ENCODE assay signal across 8 cellular contexts in genomic region chr11:111601636-111601978, GRCh38. TPM values are rescaled to one million over a fixed set of nuclear protein-coding genes. Genes with fewer than 3 reads are reported as not detected.
DNase-seq lines count a peak whose midpoint lies in the region; ATAC-seq and TF ChIP-seq lines count a peak whose summit lies in the region.

No MANE protein-coding gene starts in this region.

- H3K9ac ChIP-seq in SU-DHL-6 (ENCODE audit: low read length) = peak overlapping the region; percentile 58

- no peaks in the 10 kb centered on the region for H3K9me3 ChIP-seq in SU-DHL-6 (ENCODE audit: insufficient read depth, low read length)
- H3K9me3 ChIP-seq in sigmoid colon = no peaks in the 10 kb centered on the region

- H3F3A ChIP-seq in SU-DHL-6 (ENCODE audit: insufficient read depth) = peaks cover 9% of the 10 kb centered on the region

- no peak for TF ChIP-seq CTCF in GM12875 (IDR thresholded peaks at IDR 0.05; ENCODE audit: borderline replicate concordance, insufficient read depth, low read depth, low read length)
- no peak for TF ChIP-seq CTCF in SU-DHL-6 (IDR thresholded peaks at IDR 0.05; ENCODE audit: insufficient read depth, low read length, poor library complexity, severe bottlenecking)
- no peak for TF ChIP-seq CTCF in fibroblast of the aortic adventitia (IDR thresholded peaks at IDR 0.05; ENCODE audit: insufficient read depth, low read length)
- TF ChIP-seq CTCF in sigmoid colon (IDR thresholded peaks at IDR 0.05) = no peak

- H3K4me1 ChIP-seq in sigmoid colon = peaks cover 0 to 45% (median 33%) of the 10 kb centered on the region in 4 donors

- intact Hi-C loops in sigmoid colon (cut with DNase I) = loop anchor here (5.0 to 10.0 kb wide), 2 partner anchors 241 to 373 kb away; no protein-coding TSS in a partner anchor

- TF ChIP-seq POLR2A in sigmoid colon (IDR thresholded peaks at IDR 0.05) = no peak

- H3K36me3 ChIP-seq in SU-DHL-6 (ENCODE audit: low read length) = no peaks in the 10 kb centered on the region
- no peaks in the 10 kb centered on the region for H3K36me3 ChIP-seq in sigmoid colon

- peak overlapping the region; percentile 88 for H2AFZ ChIP-seq in SU-DHL-6 (ENCODE audit: low read depth, low read length, severe bottlenecking)

- 22 to 26% methylated on average over 9 of the region's 9 CpGs for WGBS in sigmoid colon, 2 donors

- peak overlapping the region; percentile 48 for H3K4me3 ChIP-seq in GM12875 (ENCODE audit: low read depth, low read length)
- peak overlapping the region; percentile 56 for H3K4me3 ChIP-seq in SU-DHL-6 (ENCODE audit: insufficient read depth, low read length, poor library complexity, severe bottlenecking)
- H3K4me3 ChIP-seq in fibroblast of the aortic adventitia (ENCODE audit: low read depth, low read length) = peak overlapping the region; percentile 58
- peak overlapping the region; percentile 86 to 92 (median 91) for H3K4me3 ChIP-seq in sigmoid colon

- 0 out of 2 replicates have a peak, but pooled peaks cover 10% of the 10 kb centered on the region for H4K20me1 ChIP-seq in SU-DHL-6 (ENCODE audit: low read depth, low read length)

- DNase-seq in fibroblast of the aortic adventitia (ENCODE audit: low read depth) = no peak
- DNase-seq in sigmoid colon = no peak
- DNase-seq in NCI-H1048 (lab: John Stamatoyannopoulos, UW) = no peak
- no peak for DNase-seq in NCI-H2196 (lab: John Stamatoyannopoulos, UW; ENCODE audit: unreplicated experiment)

- peak overlapping the region; percentile 79 for H3K4me2 ChIP-seq in SU-DHL-6 (ENCODE audit: low read depth, low read length, poor library complexity, severe bottlenecking)

- TF ChIP-seq EP300 in sigmoid colon (IDR thresholded peaks at IDR 0.05) = no peak

- no peaks in the 10 kb centered on the region for H3K27me3 ChIP-seq in SU-DHL-6 (ENCODE audit: low read length)
- H3K27me3 ChIP-seq in sigmoid colon = no peaks in the 10 kb centered on the region

- peaks cover 22% of the 10 kb centered on the region; the same call in 1 of the 2 replicates for H3K79me2 ChIP-seq in SU-DHL-6 (ENCODE audit: insufficient read depth, low read length)

- ATAC-seq in GM21390 (IDR thresholded peaks at IDR 0.05; ENCODE audit: unreplicated experiment) (no peak), GM21423 (IDR thresholded peaks at IDR 0.05; ENCODE audit: unreplicated experiment) (no peak)

- H3K27ac ChIP-seq in SU-DHL-6 (ENCODE audit: low read depth, low read length) (peak overlapping the region; percentile 49), sigmoid colon (peak overlapping the region; percentile 95 to 98 (median 98))

- no peaks in the 10 kb centered on the region for H3K9me2 ChIP-seq in SU-DHL-6 (replicated peaks; ENCODE audit: insufficient read depth, low read length)

RNA-seq across cellular contexts. Expression of gene SIK2, which starts 0.6 kb away (rescaled TPM):
- total RNA-seq in fibroblast of the aortic adventitia (ENCODE audit: low replicate concordance) = 8.8 and 16.6 TPM in 2 replicates
- 10 to 100 TPM; 10.7 to 14.1 (median 11.8) TPM for total RNA-seq in sigmoid colon
- 1 to 10 TPM; 4.8 to 7.6 (median 5.1) TPM for polyA plus RNA-seq in sigmoid colon
